In genomic region chr11:121564948-121565684, GRCh38 we compare ENCODE assay signal across 1 cellular context.
TF ChIP-seq lines count a peak whose summit lies in the region.

No MANE protein-coding gene starts in this region.

TF ChIP-seq in liver, 16 proteins besides CTCF, POLR2A, EP300 and RAD21 (continued from another document):
- TF ChIP-seq EGR1 (IDR thresholded peaks at IDR 0.05; ENCODE audit: low read depth in 2 of 2) (peak in 1 of 2 donors; percentile 85), FOXA2 (IDR thresholded peaks at IDR 0.05) (peak; percentile 96)
